ENCODE assay signal across 1 cellular context in genomic region chr13:26221721-26222522, GRCh38.
TF ChIP-seq lines count a peak whose summit lies in the region.

Gene RNF6, minus strand, starts transcription at chr13:26222314. Its CDS starts 2,665 bp downstream, at chr13:26219649.

TF ChIP-seq in HepG2, 621 proteins besides CTCF, POLR2A, EP300 and RAD21 (continued from another document):
- TF ChIP-seq ZBTB40 (IDR thresholded peaks at IDR 0.05) = peak; percentile 50
- peak; percentile 15; the same call in 1 of the 2 replicates for TF ChIP-seq ZBTB40 (CRISPR knock-in tag; IDR thresholded peaks at IDR 0.05)
- TF ChIP-seq ZNF567 (CRISPR knock-in tag; IDR thresholded peaks at IDR 0.05; ENCODE audit: borderline replicate concordance) = no peak
- TF ChIP-seq NFKB2 (CRISPR knock-in tag; IDR thresholded peaks at IDR 0.05; ENCODE audit: borderline replicate concordance) = peak; percentile 75; the same call in 1 of the 2 replicates
- peak; percentile 41; the same call in 1 of the 2 replicates for TF ChIP-seq NCOR1 (IDR thresholded peaks at IDR 0.05; ENCODE audit: borderline replicate concordance, low read length)
- peak; percentile 38 for TF ChIP-seq PITX1 (CRISPR knock-in tag; IDR thresholded peaks at IDR 0.05)
- peak; percentile 74; the same call in 1 of the 2 replicates for TF ChIP-seq ZNF710 (CRISPR knock-in tag; IDR thresholded peaks at IDR 0.05; ENCODE audit: borderline replicate concordance)
- TF ChIP-seq NFRKB (IDR thresholded peaks at IDR 0.05) = no peak
- TF ChIP-seq MLLT10 (CRISPR knock-in tag; IDR thresholded peaks at IDR 0.05) = no peak
- peak; percentile 98 for TF ChIP-seq NFYB (CRISPR knock-in tag; IDR thresholded peaks at IDR 0.05)
- peak; percentile 72 for TF ChIP-seq BCL6 (CRISPR knock-in tag; IDR thresholded peaks at IDR 0.05)
- peak; percentile 91 for TF ChIP-seq HOXA3 (CRISPR knock-in tag; IDR thresholded peaks at IDR 0.05)
- peak; percentile 89 for TF ChIP-seq AGO2 (optimal IDR thresholded peaks at IDR 0.05; ENCODE audit: low read depth, low read length)
- TF ChIP-seq MED8 (CRISPR knock-in tag; IDR thresholded peaks at IDR 0.05; ENCODE audit: insufficient replicate concordance) = peak; percentile 81
